Comparison of ENCODE assay signal across 30 cellular contexts in genomic region chr7:71842376-71842775, GRCh38.
"Had no signal": no experiment of that assay in that cellular context is flagged by ENCODE, and none has a peak within 500 bp of the region (broad histone marks: within the 10 kb centered on the region; RNA-seq: fewer than 3 reads in every experiment).

No MANE protein-coding gene starts in this region.

- H3K27ac Mint-ChIP-seq: activated CD4-positive, alpha-beta memory T cell treated with anti-CD3 and anti-CD28 coated beads for 36 hours; activated CD4-positive, alpha-beta T cell treated with anti-CD3 and anti-CD28 coated beads for 36 hours; activated CD4-positive, alpha-beta T cell treated with anti-CD3 and anti-CD28 coated beads, Interleukin-2, amount 10 ng/mL, durations not matched to agents 24 days and 14 days; activated CD8-positive, alpha-beta memory T cell treated with anti-CD3 and anti-CD28 coated beads, Interleukin-2, amount 10 ng/mL, durations not matched to agents 7 days and 5 days; activated CD8-positive, alpha-beta T cell treated with anti-CD3 and anti-CD28 coated beads, Interleukin-2, amount 10 ng/mL, durations not matched to agents 7 days and 5 days; activated naive CD4-positive, alpha-beta T cell treated with anti-CD3 and anti-CD28 coated beads for 36 hours; activated naive CD4-positive, alpha-beta T cell treated with anti-CD3 and anti-CD28 coated beads, Interleukin-2, amount 50 U/mL, for 24 hours; activated naive CD8-positive, alpha-beta T cell treated with anti-CD3 and anti-CD28 coated beads for 36 hours; activated naive CD8-positive, alpha-beta T cell treated with anti-CD3 and anti-CD28 coated beads, Interleukin-2, amount 50 U/mL, for 24 hours; activated T-helper 1 cell treated with anti-CD3 and anti-CD28 coated beads, Interleukin-12 subunit alpha, Interleukin-12 subunit beta, Interleukin-2, Interleukin-4 antibody, amounts not matched to agents 30 ng/mL and 10 ng/mL and 1 ng/mL, durations not matched to agents 14 hours and 24 hours and 36 hours; activated T-helper 2 cell treated with anti-CD3 and anti-CD28 coated beads, Interferon-gamma antibody, Interleukin-2, Interleukin-4, amounts not matched to agents 10 μg/mL and 5 μg/mL and 100 μg/mL, durations not matched to agents 14 hours and 24 hours and 36 hours; dendritic cell treated with granulocyte-macrophage colony-stimulating factor and Interleukin-4, amounts not matched to agents 40 ng/mL and 50 ng/mL, for 4 days; endodermal cell had no signal

- H3K4me1 Mint-ChIP-seq: activated CD4-positive, alpha-beta T cell treated with anti-CD3 and anti-CD28 coated beads for 36 hours; activated CD4-positive, alpha-beta T cell treated with anti-CD3 and anti-CD28 coated beads, Interleukin-2, amount 10 ng/mL, durations not matched to agents 24 days and 14 days; activated CD8-positive, alpha-beta memory T cell treated with anti-CD3 and anti-CD28 coated beads, Interleukin-2, amount 10 ng/mL, durations not matched to agents 7 days and 5 days; activated naive CD4-positive, alpha-beta T cell treated with anti-CD3 and anti-CD28 coated beads, Interleukin-2, amount 50 U/mL, for 24 hours; activated naive CD8-positive, alpha-beta T cell treated with anti-CD3 and anti-CD28 coated beads for 36 hours; activated naive CD8-positive, alpha-beta T cell treated with anti-CD3 and anti-CD28 coated beads, Interleukin-2, amount 50 U/mL, for 24 hours; endodermal cell had no signal

- DNase-seq: activated CD4-positive, alpha-beta memory T cell treated with anti-CD3 and anti-CD28 coated beads for 36 hours; activated CD4-positive, alpha-beta T cell treated with anti-CD3 and anti-CD28 coated beads for 36 hours; activated CD4-positive, alpha-beta T cell treated with anti-CD3 and anti-CD28 coated beads, Interleukin-2, amount 10 ng/mL, durations not matched to agents 24 days and 14 days; activated CD4-positive, CD25-positive, alpha-beta regulatory T cell; activated CD4-positive, CD25-positive, alpha-beta regulatory T cell treated with anti-CD3 and anti-CD28 coated beads, Interleukin-2, amount 50 U/mL, for 72 hours; activated CD8-positive, alpha-beta memory T cell treated with anti-CD3 and anti-CD28 coated beads, Interleukin-2, amount 10 ng/mL, durations not matched to agents 7 days and 5 days; activated CD8-positive, alpha-beta memory T cell treated with anti-CD3 and anti-CD28 coated beads, Interleukin-2, amount 50 U/mL, for 4 hours; activated CD8-positive, alpha-beta T cell treated with anti-CD3 and anti-CD28 coated beads, Interleukin-2, amount 10 ng/mL, durations not matched to agents 7 days and 5 days; activated effector memory CD4-positive, alpha-beta T cell treated with anti-CD3 and anti-CD28 coated beads, Interleukin-2, amount 50 U/mL, for 16 hours; activated naive CD4-positive, alpha-beta T cell treated with anti-CD3 and anti-CD28 coated beads for 36 hours; activated naive CD8-positive, alpha-beta T cell treated with anti-CD3 and anti-CD28 coated beads for 36 hours; activated naive CD8-positive, alpha-beta T cell treated with anti-CD3 and anti-CD28 coated beads, Interleukin-2, amount 50 U/mL, for 24 hours; activated T-cell treated with anti-CD3 and anti-CD28 coated beads, Interleukin-2, amount 50 U/mL, for 1 hour; activated T-cell treated with anti-CD3 and anti-CD28 coated beads, Interleukin-2, amount 50 U/mL, for 48 hours; adrenal gland; aorta; body of pancreas; cerebellar nuclear complex; effector memory CD4-positive, alpha-beta T cell; endodermal cell; foreskin fibroblast; head of caudate nucleus; hippocampal formation had no signal

- H3K27ac ChIP-seq: adrenal gland, body of pancreas, coronary artery, dorsolateral prefrontal cortex had no signal

- H3K36me3 Mint-ChIP-seq: activated CD4-positive, alpha-beta memory T cell treated with anti-CD3 and anti-CD28 coated beads for 36 hours; activated CD8-positive, alpha-beta memory T cell treated with anti-CD3 and anti-CD28 coated beads, Interleukin-2, amount 10 ng/mL, durations not matched to agents 7 days and 5 days; activated naive CD4-positive, alpha-beta T cell treated with anti-CD3 and anti-CD28 coated beads, Interleukin-2, amount 50 U/mL, for 24 hours; activated naive CD8-positive, alpha-beta T cell treated with anti-CD3 and anti-CD28 coated beads for 36 hours had no signal

- H3K27me3 ChIP-seq: adrenal gland, body of pancreas, dorsolateral prefrontal cortex had no signal

- ATAC-seq: activated CD4-positive, alpha-beta T cell treated with anti-CD3 and anti-CD28 coated beads for 36 hours; activated CD8-positive, alpha-beta memory T cell treated with anti-CD3 and anti-CD28 coated beads, Interleukin-2, amount 10 ng/mL, durations not matched to agents 7 days and 5 days; activated CD8-positive, alpha-beta T cell treated with anti-CD3 and anti-CD28 coated beads, Interleukin-2, amount 10 ng/mL, durations not matched to agents 7 days and 5 days; activated naive CD8-positive, alpha-beta T cell treated with anti-CD3 and anti-CD28 coated beads, Interleukin-2, amount 50 U/mL, for 24 hours; body of pancreas; esophagus mucosa had no signal

- H3K4me3 Mint-ChIP-seq: activated CD4-positive, alpha-beta memory T cell treated with anti-CD3 and anti-CD28 coated beads for 36 hours; activated CD4-positive, alpha-beta T cell treated with anti-CD3 and anti-CD28 coated beads for 36 hours; activated CD4-positive, alpha-beta T cell treated with anti-CD3 and anti-CD28 coated beads, Interleukin-2, amount 10 ng/mL, durations not matched to agents 24 days and 14 days; activated CD8-positive, alpha-beta memory T cell treated with anti-CD3 and anti-CD28 coated beads, Interleukin-2, amount 10 ng/mL, durations not matched to agents 7 days and 5 days; activated CD8-positive, alpha-beta T cell treated with anti-CD3 and anti-CD28 coated beads, Interleukin-2, amount 10 ng/mL, durations not matched to agents 7 days and 5 days; activated naive CD4-positive, alpha-beta T cell treated with anti-CD3 and anti-CD28 coated beads for 36 hours; activated naive CD4-positive, alpha-beta T cell treated with anti-CD3 and anti-CD28 coated beads, Interleukin-2, amount 50 U/mL, for 24 hours; activated naive CD8-positive, alpha-beta T cell treated with anti-CD3 and anti-CD28 coated beads for 36 hours; activated naive CD8-positive, alpha-beta T cell treated with anti-CD3 and anti-CD28 coated beads, Interleukin-2, amount 50 U/mL, for 24 hours; activated T-helper 1 cell treated with anti-CD3 and anti-CD28 coated beads, Interleukin-12 subunit alpha, Interleukin-12 subunit beta, Interleukin-2, Interleukin-4 antibody, amounts not matched to agents 30 ng/mL and 10 ng/mL and 1 ng/mL, durations not matched to agents 14 hours and 24 hours and 36 hours; dendritic cell treated with granulocyte-macrophage colony-stimulating factor and Interleukin-4, amounts not matched to agents 40 ng/mL and 50 ng/mL, for 4 days; endodermal cell had no signal

- H3K27me3 Mint-ChIP-seq: activated CD4-positive, alpha-beta memory T cell treated with anti-CD3 and anti-CD28 coated beads for 36 hours; activated CD4-positive, alpha-beta T cell treated with anti-CD3 and anti-CD28 coated beads for 36 hours; activated CD4-positive, alpha-beta T cell treated with anti-CD3 and anti-CD28 coated beads, Interleukin-2, amount 10 ng/mL, durations not matched to agents 24 days and 14 days; activated CD8-positive, alpha-beta memory T cell treated with anti-CD3 and anti-CD28 coated beads, Interleukin-2, amount 10 ng/mL, durations not matched to agents 7 days and 5 days; activated naive CD4-positive, alpha-beta T cell treated with anti-CD3 and anti-CD28 coated beads, Interleukin-2, amount 50 U/mL, for 24 hours; activated naive CD8-positive, alpha-beta T cell treated with anti-CD3 and anti-CD28 coated beads for 36 hours; activated naive CD8-positive, alpha-beta T cell treated with anti-CD3 and anti-CD28 coated beads, Interleukin-2, amount 50 U/mL, for 24 hours; dendritic cell treated with granulocyte-macrophage colony-stimulating factor and Interleukin-4, amounts not matched to agents 40 ng/mL and 50 ng/mL, for 4 days had no signal

- H3K36me3 ChIP-seq: adrenal gland had no signal

- H3K4me1 ChIP-seq: adrenal gland, body of pancreas had no signal

- H3K9me3 Mint-ChIP-seq: activated naive CD8-positive, alpha-beta T cell treated with anti-CD3 and anti-CD28 coated beads, Interleukin-2, amount 50 U/mL, for 24 hours had no signal

- H3K4me3 ChIP-seq: adrenal gland, body of pancreas, coronary artery, dorsolateral prefrontal cortex had no signal
